Comparison of ENCODE assay signal across 8 cellular contexts in the genomic region with DNA sequence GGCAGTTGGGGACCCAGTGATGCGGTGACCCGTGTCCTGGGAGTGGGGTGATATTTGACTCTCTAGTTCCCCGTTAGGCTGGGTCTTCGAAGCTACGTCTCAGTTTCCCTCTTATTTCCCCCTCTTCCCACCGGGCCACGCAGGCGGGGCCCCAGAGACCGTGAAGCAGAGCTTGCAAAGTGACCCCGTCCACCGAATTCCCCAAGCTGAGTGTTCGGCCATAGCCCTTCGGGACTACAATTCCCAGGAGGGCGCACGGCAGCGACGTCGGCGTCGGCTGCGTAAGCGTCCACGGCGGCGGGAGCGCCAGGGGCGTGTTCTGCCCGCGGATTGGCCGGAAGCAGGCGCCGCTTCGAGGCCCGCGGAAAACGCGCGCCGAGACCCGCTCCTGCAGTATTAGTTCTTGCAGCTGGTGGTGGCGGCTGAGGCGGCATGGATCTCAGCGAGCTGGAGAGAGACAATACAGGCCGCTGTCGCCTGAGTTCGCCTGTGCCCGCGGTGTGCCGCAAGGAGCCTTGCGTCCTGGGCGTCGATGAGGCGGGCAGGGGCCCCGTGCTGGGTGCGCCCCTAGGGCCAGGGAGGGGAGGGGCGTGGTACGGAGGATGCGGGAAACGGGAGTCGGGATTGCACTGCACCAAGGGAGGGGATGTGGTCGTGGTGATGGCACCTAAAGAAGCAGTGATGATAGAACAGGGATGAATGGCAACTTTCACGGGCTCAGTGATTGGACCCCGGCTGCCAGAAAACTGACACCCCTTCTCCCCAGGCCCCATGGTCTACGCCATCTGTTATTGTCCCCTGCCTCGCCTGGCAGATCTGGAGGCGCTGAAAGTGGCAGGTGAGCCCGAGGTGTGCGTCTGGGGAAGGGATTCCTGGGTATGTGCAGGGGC.
DNase-seq lines count a peak whose midpoint lies in the region; ATAC-seq and TF ChIP-seq lines count a peak whose summit lies in the region.

Gene RNASEH2A, plus strand, starts transcription at position 343 of the 890 bp plus-strand sequence. Its CDS starts 90 bp downstream, at position 433.

- H3K27ac ChIP-seq in coronary artery: peak within 1 kb of the TSS; percentile 41 to 53

- no peak for TF ChIP-seq CTCF in coronary artery (IDR thresholded peaks at IDR 0.05)

- peak; percentile 60 for ATAC-seq in GM18861 (IDR thresholded peaks at IDR 0.05; ENCODE audit: unreplicated experiment)
- ATAC-seq in HG03280 (IDR thresholded peaks at IDR 0.05; ENCODE audit: unreplicated experiment): peak; percentile 70

- peak within 1 kb of the TSS; percentile 71 for H3K4me3 ChIP-seq in coronary artery

- in situ Hi-C loops in ACHN (cut with HindIII; ENCODE audit: low pct_ligation_motif_present, low pct_unique_long_range_greater_than_20kb, low sequenced_read_pairs): no loop called here

- DNase-seq in ACHN (peak; percentile 90), NCI-H510A (lab: John Stamatoyannopoulos, UW) (peak; percentile 87), coronary artery (ENCODE audit: low spot score) (peak; percentile 88), left kidney (ENCODE audit: low read depth, low spot score) (peak; percentile 97)
- DNase-seq in activated CD4-positive, alpha-beta T cell treated with anti-CD3 and anti-CD28 coated beads for 4 hours: peak; percentile 81 to 85
- DNase-seq in stimulated activated CD4-positive, alpha-beta T cell treated with anti-CD3 and anti-CD28 coated beads, Interleukin-1b, Interleukin-23, amount 100 ng/mL, for 48 hours: peak; percentile 88

Comparison
In these comparisons a context has a peak if more than half of its experiments do, and no peak if none do; other contexts are left out.
1. Peak in every context shown above with its lines: DNase-seq, ATAC-seq, H3K4me3 ChIP-seq and H3K27ac ChIP-seq.